In genomic region chr12:57815177-57816000, GRCh38 we compare ENCODE assay signal across 13 cellular contexts. TPM values are rescaled to one million over a fixed set of nuclear protein-coding genes. Genes with fewer than 3 reads are reported as not detected.
DNase-seq lines count a peak whose midpoint lies in the region; ATAC-seq and TF ChIP-seq lines count a peak whose summit lies in the region.
"Had no signal": no experiment of that assay in that cellular context is flagged by ENCODE, and none has a peak within 500 bp of the region (broad histone marks: within the 10 kb centered on the region; RNA-seq: fewer than 3 reads in every experiment).

No MANE protein-coding gene starts in this region.

- H3K4me3 Mint-ChIP-seq in naive thymus-derived CD4-positive, alpha-beta T cell, result peak overlapping the region in 1 of 10 donors; percentile 63
- H3K4me3 Mint-ChIP-seq in activated T-cell treated with anti-CD3 and anti-CD28 coated beads, Interleukin-2, amount 50 U/mL, for 72 hours, result no peak overlapping the region
- H3K4me3 Mint-ChIP-seq: activated T-helper 17 cell treated with anti-CD3 and anti-CD28 coated beads, Interleukin-2, amount 50 U/mL, for 72 hours had no signal

- intact Hi-C loops in dorsolateral prefrontal cortex (cut with DNase I), result no loop called here
- intact Hi-C loops in naive thymus-derived CD4-positive, alpha-beta T cell (cut with micrococcal nuclease), result no loop called here

- H3K4me1 ChIP-seq in naive thymus-derived CD4-positive, alpha-beta T cell (ENCODE audit: control insufficient read depth in 2 of 2, insufficient read depth in 2 of 2, low read length in 2 of 2), result no peaks in the 10 kb centered on the region
- H3K4me1 ChIP-seq: prostate gland had no signal

- peak overlapping the region in 35 of 59 donors; percentile 0 to 80 (median 44) for H3K27ac ChIP-seq in dorsolateral prefrontal cortex
- peak overlapping the region; percentile 26 for H3K27ac ChIP-seq in substantia nigra (ENCODE audit: low read depth, low read length, poor library complexity, severe bottlenecking)
- H3K27ac ChIP-seq in naive thymus-derived CD4-positive, alpha-beta T cell (ENCODE audit: low read depth, low read length), result no peak overlapping the region
- H3K27ac ChIP-seq: C4-2B, prostate gland had no signal

- POLR2A ChIA-PET in naive thymus-derived CD4-positive, alpha-beta T cell (lab: Charles Lee), result interaction anchor here (0.5 to 1.2 kb wide), 2 partner anchors 29 to 120 kb away, joined by 3 read pairs; no protein-coding TSS in a partner anchor

- H3K27me3 Mint-ChIP-seq in naive thymus-derived CD4-positive, alpha-beta T cell, result no peaks in the 10 kb centered on the region
- H3K27me3 Mint-ChIP-seq in activated T-cell treated with anti-CD3 and anti-CD28 coated beads, Interleukin-2, amount 50 U/mL, for 72 hours (ENCODE audit: low read depth), result no peaks in the 10 kb centered on the region
- H3K27me3 Mint-ChIP-seq: activated T-helper 17 cell treated with anti-CD3 and anti-CD28 coated beads, Interleukin-2, amount 50 U/mL, for 72 hours had no signal

- peaks cover 0 to 10% (median 0%) of the 10 kb centered on the region in 3 experiments for H3K36me3 ChIP-seq in naive thymus-derived CD4-positive, alpha-beta T cell (ENCODE audit: control insufficient read depth in 2 of 3, insufficient read depth in 3 of 3, low read length in 3 of 3)
- H3K36me3 ChIP-seq: prostate gland had no signal

- no peak overlapping the region for H3K27ac Mint-ChIP-seq in naive thymus-derived CD4-positive, alpha-beta T cell
- no peak overlapping the region for H3K27ac Mint-ChIP-seq in activated T-cell treated with anti-CD3 and anti-CD28 coated beads, Interleukin-2, amount 50 U/mL, for 72 hours

- peaks cover 0 to 9% (median 0%) of the 10 kb centered on the region in 5 donors for H3K36me3 Mint-ChIP-seq in naive thymus-derived CD4-positive, alpha-beta T cell
- H3K36me3 Mint-ChIP-seq in activated T-cell treated with anti-CD3 and anti-CD28 coated beads, Interleukin-2, amount 50 U/mL, for 72 hours (ENCODE audit: insufficient read depth in 2 of 2), result no peaks in the 10 kb centered on the region

- H3K4me3 ChIP-seq in dorsolateral prefrontal cortex, result no peak overlapping the region
- H3K4me3 ChIP-seq in naive thymus-derived CD4-positive, alpha-beta T cell (ENCODE audit: low read length), result no peak overlapping the region
- H3K4me3 ChIP-seq: prostate gland had no signal

- no peak for ATAC-seq in naive thymus-derived CD4-positive, alpha-beta T cell
- no peak for ATAC-seq in activated T-cell treated with anti-CD3 and anti-CD28 coated beads, Interleukin-2, amount 50 U/mL, for 72 hours (replicated peaks in 1 of 2)
- ATAC-seq in GM18907 (IDR thresholded peaks at IDR 0.05; ENCODE audit: unreplicated experiment), result no peak
- ATAC-seq: activated T-helper 17 cell treated with anti-CD3 and anti-CD28 coated beads, Interleukin-2, amount 50 U/mL, for 72 hours had no signal

- H3K27me3 ChIP-seq in dorsolateral prefrontal cortex, result no peaks in the 10 kb centered on the region
- H3K27me3 ChIP-seq in naive thymus-derived CD4-positive, alpha-beta T cell (ENCODE audit: control insufficient read depth in 2 of 2, insufficient read depth in 2 of 2, low read length in 2 of 2), result no peaks in the 10 kb centered on the region

- peaks cover 0 to 1% (median 0%) of the 10 kb centered on the region in 11 donors for H3K9me3 Mint-ChIP-seq in naive thymus-derived CD4-positive, alpha-beta T cell
- H3K9me3 Mint-ChIP-seq in activated T-cell treated with anti-CD3 and anti-CD28 coated beads, Interleukin-2, amount 50 U/mL, for 72 hours, result no peaks in the 10 kb centered on the region
- H3K9me3 Mint-ChIP-seq: activated T-helper 17 cell treated with anti-CD3 and anti-CD28 coated beads, Interleukin-2, amount 50 U/mL, for 72 hours had no signal

- H3K9me3 ChIP-seq in naive thymus-derived CD4-positive, alpha-beta T cell (ENCODE audit: control insufficient read depth in 2 of 3, low read length in 3 of 3), result no peaks in the 10 kb centered on the region
- H3K9me3 ChIP-seq: prostate gland had no signal

- peaks cover 0 to 15% (median 7%) of the 10 kb centered on the region in 7 donors for H3K4me1 Mint-ChIP-seq in naive thymus-derived CD4-positive, alpha-beta T cell
- no peaks in the 10 kb centered on the region for H3K4me1 Mint-ChIP-seq in activated T-cell treated with anti-CD3 and anti-CD28 coated beads, Interleukin-2, amount 50 U/mL, for 72 hours (ENCODE audit: low read depth)

- no peak for TF ChIP-seq CTCF in dorsolateral prefrontal cortex (IDR thresholded peaks at IDR 0.05 in 54 of 56, conservative IDR thresholded peaks at IDR 0.05 in 2 of 56; ENCODE audit: low read depth in 1 of 56, partially characterized antibody in 56 of 56)

- DNase-seq in stimulated activated CD4-positive, alpha-beta T cell treated with anti-CD3 and anti-CD28 coated beads, Interleukin-15, amount 100 ng/mL, for 24 hours, result peak; percentile 48
- no peak for DNase-seq in stimulated activated CD4-positive, alpha-beta T cell treated with anti-CD3 and anti-CD28 coated beads, Interleukin-12 subunit alpha, Interleukin-12 subunit beta, amount 100 ng/mL, for 4 hours
- DNase-seq in NCI-H2196 treated with DMSO at 0.1 percent for 48 hours (lab: John Stamatoyannopoulos, UW; ENCODE audit: unreplicated experiment) (peak; percentile 88), dorsolateral prefrontal cortex (no peak), substantia nigra (lab: John Stamatoyannopoulos, UW) (no peak)
- DNase-seq in naive thymus-derived CD4-positive, alpha-beta T cell, result no peak
- DNase-seq in activated T-cell treated with anti-CD3 and anti-CD28 coated beads, Interleukin-2, amount 50 U/mL, for 72 hours, result no peak
- DNase-seq: kidney glomerular epithelial cell, T1000 had no signal

- CTCF ChIA-PET in naive thymus-derived CD4-positive, alpha-beta T cell (lab: Charles Lee), result no interaction called here

RNA-seq across cellular contexts. Expression of gene AVIL, which starts 3.1 kb away (rescaled TPM):
- total RNA-seq in dorsolateral prefrontal cortex, result 10 to 100 TPM in 35 of 120 experiments, 1 to 10 TPM in 85; 2.1 to 25.8 (median 7.4) TPM
- 10 to 100 TPM in 2 of 5 experiments, 1 to 10 TPM in 3; 1.7 to 20.3 (median 8.2) TPM for total RNA-seq in naive thymus-derived CD4-positive, alpha-beta T cell
- under 1 TPM; 0.17 to 0.32 TPM for polyA plus RNA-seq in naive thymus-derived CD4-positive, alpha-beta T cell
- total RNA-seq in activated T-cell treated with anti-CD3 and anti-CD28 coated beads, Interleukin-2, amount 50 U/mL, for 72 hours, result 1 to 10 TPM; 4.8 to 5.5 TPM

RNA-seq across cellular contexts. Expression of gene CTDSP2, which starts 31.1 kb away (rescaled TPM):
- total RNA-seq in dorsolateral prefrontal cortex, result 100 to 1,000 TPM in 102 of 120 experiments, 10 to 100 TPM in 18; 77.9 to 209 (median 117) TPM
- total RNA-seq in naive thymus-derived CD4-positive, alpha-beta T cell, result 100 to 1,000 TPM; 124 to 295 (median 145) TPM
- 100 to 1,000 TPM in 1 of 2 donors, 10 to 100 TPM in 1; 86.9 to 110 TPM for polyA plus RNA-seq in naive thymus-derived CD4-positive, alpha-beta T cell
- 100 to 1,000 TPM; 108 to 109 TPM for total RNA-seq in activated T-cell treated with anti-CD3 and anti-CD28 coated beads, Interleukin-2, amount 50 U/mL, for 72 hours

RNA-seq across cellular contexts. Expression of gene TSFM, which starts 32.8 kb away (rescaled TPM):
- total RNA-seq in dorsolateral prefrontal cortex, result 10 to 100 TPM; 21.9 to 57.1 (median 35.3) TPM
- 10 to 100 TPM; 17.8 to 34.9 (median 22.3) TPM for total RNA-seq in naive thymus-derived CD4-positive, alpha-beta T cell
- polyA plus RNA-seq in naive thymus-derived CD4-positive, alpha-beta T cell, result 10 to 100 TPM; 26.4 to 30.0 TPM
- total RNA-seq in activated T-cell treated with anti-CD3 and anti-CD28 coated beads, Interleukin-2, amount 50 U/mL, for 72 hours, result 10 to 100 TPM; 30.4 to 30.9 TPM

RNA-seq across cellular contexts. Expression of gene EEF1AKMT3, which starts 43.0 kb away (rescaled TPM):
- 10 to 100 TPM in 2 of 120 experiments, 1 to 10 TPM in 118; 1.4 to 11.0 (median 4.1) TPM for total RNA-seq in dorsolateral prefrontal cortex
- 1 to 10 TPM; 1.4 to 5.0 (median 2.1) TPM for total RNA-seq in naive thymus-derived CD4-positive, alpha-beta T cell
- polyA plus RNA-seq in naive thymus-derived CD4-positive, alpha-beta T cell, result 1 to 10 TPM; 3.0 to 3.2 TPM
- total RNA-seq in activated T-cell treated with anti-CD3 and anti-CD28 coated beads, Interleukin-2, amount 50 U/mL, for 72 hours, result 1 to 10 TPM; 4.9 to 6.9 TPM

RNA-seq across cellular contexts. Expression of gene METTL1, which starts 43.5 kb away (rescaled TPM):
- total RNA-seq in dorsolateral prefrontal cortex, result 10 to 100 TPM in 36 of 120 experiments, 1 to 10 TPM in 84; 1.8 to 17.4 (median 8.3) TPM
- 10 to 100 TPM; 11.8 to 30.9 (median 16.0) TPM for total RNA-seq in naive thymus-derived CD4-positive, alpha-beta T cell
- 10 to 100 TPM; 13.1 to 20.5 TPM for polyA plus RNA-seq in naive thymus-derived CD4-positive, alpha-beta T cell
- total RNA-seq in activated T-cell treated with anti-CD3 and anti-CD28 coated beads, Interleukin-2, amount 50 U/mL, for 72 hours, result 10 to 100 TPM; 18.7 TPM

Comparison
In these comparisons a context has a peak if more than half of its experiments do, and no peak if none do; other contexts are left out.
1. DNase-seq: peak in stimulated activated CD4-positive, alpha-beta T cell treated with anti-CD3 and anti-CD28 coated beads, Interleukin-15, amount 100 ng/mL, for 24 hours (single experiment) and NCI-H2196 treated with DMSO at 0.1 percent for 48 hours (single experiment); none in stimulated activated CD4-positive, alpha-beta T cell treated with anti-CD3 and anti-CD28 coated beads, Interleukin-12 subunit alpha, Interleukin-12 subunit beta, amount 100 ng/mL, for 4 hours (single experiment), dorsolateral prefrontal cortex (0 of 10), substantia nigra (0 of 49), naive thymus-derived CD4-positive, alpha-beta T cell (0 of 9) and activated T-cell treated with anti-CD3 and anti-CD28 coated beads, Interleukin-2, amount 50 U/mL, for 72 hours (0 of 2).